Comparison of ENCODE assay signal across 32 cellular contexts in genomic region chr14:50198503-50198902, GRCh38.
"Had no signal": no experiment of that assay in that cellular context is flagged by ENCODE, and none has a peak within 500 bp of the region (broad histone marks: within the 10 kb centered on the region; RNA-seq: fewer than 3 reads in every experiment).

No MANE protein-coding gene starts in this region.

- H3K4me1 ChIP-seq: body of pancreas, breast epithelium had no signal

- H3K27me3 ChIP-seq: adrenal gland, body of pancreas, brain microvascular endothelial cell, breast epithelium had no signal

- DNase-seq: activated B cell treated with CpG ODN at 0.5 μM for 24 hours; activated CD4-positive, alpha-beta memory T cell treated with anti-CD3 and anti-CD28 coated beads for 36 hours; activated CD4-positive, alpha-beta T cell treated with anti-CD3 and anti-CD28 coated beads for 4 hours; activated CD4-positive, alpha-beta T cell treated with anti-CD3 and anti-CD28 coated beads, Interleukin-2, amount 10 ng/mL, durations not matched to agents 24 days and 14 days; activated CD4-positive, alpha-beta T cell treated with anti-CD3 and anti-CD28 coated beads, Interleukin-2, amount 50 U/mL, for 1 hour; activated CD4-positive, alpha-beta T cell treated with anti-CD3 and anti-CD28 coated beads, Interleukin-2, amount 50 U/mL, for 4 hours; activated CD4-positive, CD25-positive, alpha-beta regulatory T cell treated with anti-CD3 and anti-CD28 coated beads, Interleukin-2, amount 50 U/mL, for 72 hours; activated CD8-positive, alpha-beta memory T cell treated with anti-CD3 and anti-CD28 coated beads, Interleukin-2, amount 50 U/mL, for 4 hours; activated CD8-positive, alpha-beta T cell treated with anti-CD3 and anti-CD28 coated beads for 36 hours; activated effector memory CD4-positive, alpha-beta T cell treated with anti-CD3 and anti-CD28 coated beads, Interleukin-2, amount 50 U/mL, for 16 hours; activated gamma-delta T cell treated with Interleukin-2 at 50 U/mL for 16 hours; activated naive CD4-positive, alpha-beta T cell; activated naive CD4-positive, alpha-beta T cell treated with anti-CD3 and anti-CD28 coated beads for 36 hours; activated naive CD4-positive, alpha-beta T cell treated with anti-CD3 and anti-CD28 coated beads, Interleukin-2, amount 50 U/mL, for 16 hours; activated naive CD8-positive, alpha-beta T cell treated with anti-CD3 and anti-CD28 coated beads for 36 hours; activated T-cell treated with anti-CD3 and anti-CD28 coated beads for 4 hours; activated T-cell treated with anti-CD3 and anti-CD28 coated beads, Interleukin-2, amount 50 U/mL, for 1 hour; activated T-cell treated with anti-CD3 and anti-CD28 coated beads, Interleukin-2, amount 50 U/mL, for 4 hours; activated T-cell treated with anti-CD3 and anti-CD28 coated beads, Interleukin-2, amount 50 U/mL, for 72 hours; adrenal gland; amniotic stem cell; aorta; body of pancreas; brain microvascular endothelial cell; central memory CD4-positive, alpha-beta T cell; T-cell; T-helper 2 cell; T-helper 9 cell had no signal

- H3K36me3 ChIP-seq: breast epithelium had no signal

- ATAC-seq: activated CD8-positive, alpha-beta T cell treated with anti-CD3 and anti-CD28 coated beads for 36 hours; activated naive CD4-positive, alpha-beta T cell treated with anti-CD3 and anti-CD28 coated beads, Interleukin-2, amount 50 U/mL, for 72 hours; activated T-cell treated with anti-CD3 and anti-CD28 coated beads, Interleukin-2, amount 50 U/mL, for 4 hours; activated T-cell treated with anti-CD3 and anti-CD28 coated beads, Interleukin-2, amount 50 U/mL, for 72 hours; activated T-helper 17 cell treated with anti-CD3 and anti-CD28 coated beads, Interleukin-2, amount 50 U/mL, for 72 hours; body of pancreas; T-cell had no signal

- H3K9me3 ChIP-seq: adrenal gland, body of pancreas, breast epithelium had no signal

- H3K4me3 ChIP-seq: adrenal gland, body of pancreas, breast epithelium had no signal

- H3K27ac ChIP-seq: adrenal gland, body of pancreas, brain microvascular endothelial cell, breast epithelium, VCaP had no signal
